In genomic region chr10:63681965-63682704, GRCh38 we compare ENCODE assay signal across 11 cellular contexts.
DNase-seq lines count a peak whose midpoint lies in the region; ATAC-seq and TF ChIP-seq lines count a peak whose summit lies in the region.
"Had no signal": no experiment of that assay in that cellular context is flagged by ENCODE, and none has a peak within 500 bp of the region (broad histone marks: within the 10 kb centered on the region; RNA-seq: fewer than 3 reads in every experiment).

No MANE protein-coding gene starts in this region.

- POLR2A ChIA-PET in MCF 10A (lab: Yijun Ruan, JAX): interaction anchor here (1.1 to 2.8 kb wide), 5 partner anchors 14 to 51 kb away, joined by 3 to 10 read pairs (median 9); no protein-coding TSS in a partner anchor

- TF ChIP-seq CTCF in MCF 10A (IDR thresholded peaks at IDR 0.05; ENCODE audit: unreplicated experiment) (no peak), breast epithelium (IDR thresholded peaks at IDR 0.05) (no peak), brain microvascular endothelial cell (IDR thresholded peaks at IDR 0.05; ENCODE audit: low read depth, low read length, missing control alignments) (no peak), left lung (IDR thresholded peaks at IDR 0.05) (no peak), vagina (IDR thresholded peaks at IDR 0.05) (no peak)

- H3K4me1 ChIP-seq in breast epithelium (no peaks in the 10 kb centered on the region), left lung (no peaks in the 10 kb centered on the region), vagina (peaks cover 7% of the 10 kb centered on the region)
- H3K4me1 ChIP-seq: BLaER1 treated with 17β-estradiol and CSF1 and Interleukin-3, amounts not matched to agents 10 nM and 100 nM had no signal

- intact Hi-C loops in MCF 10A (cut with micrococcal nuclease): no loop called here
- intact Hi-C loops in breast epithelium (cut with DNase I; ENCODE audit: low total_unique reads): no loop called here
- intact Hi-C loops in left lung (cut with DNase I): no loop called here
- intact Hi-C loops in vagina (cut with DNase I): no loop called here

- DNase-seq in MCF 10A (ENCODE audit: unreplicated experiment): peak; percentile 88
- DNase-seq in breast epithelium (ENCODE audit: low spot score in 2 of 2): no peak
- DNase-seq in brain microvascular endothelial cell: peak; percentile 85
- no peak for DNase-seq in left lung
- DNase-seq in vagina (ENCODE audit: extremely low spot score in 2 of 2): no peak
- DNase-seq in DMS79 treated with DMSO at 0.1 percent for 48 hours (lab: John Stamatoyannopoulos, UW): no peak
- DNase-seq in HUDEP-2 (lab: John Stamatoyannopoulos, UW; ENCODE audit: unreplicated experiment in 76 of 76): no peak
- no peak for DNase-seq in NCI-H2081 (lab: John Stamatoyannopoulos, UW)
- DNase-seq: T-helper 9 cell had no signal

- H3K4me3 Mint-ChIP-seq in MCF 10A (ENCODE audit: unreplicated experiment): peak overlapping the region; percentile 62

- H3K9me3 ChIP-seq in breast epithelium (no peaks in the 10 kb centered on the region), left lung (no peaks in the 10 kb centered on the region), vagina (no peaks in the 10 kb centered on the region)
- H3K9me3 ChIP-seq: BLaER1 treated with 17β-estradiol and CSF1 and Interleukin-3, amounts not matched to agents 10 nM and 100 nM had no signal

- peak overlapping the region; percentile 91 for H3K27ac Mint-ChIP-seq in MCF 10A (ENCODE audit: low read depth, unreplicated experiment)

- in situ Hi-C loops in brain microvascular endothelial cell (cut with HindIII; ENCODE audit: low pct_ligation_motif_present, low sequenced_read_pairs): no loop called here

- H3K27me3 Mint-ChIP-seq in MCF 10A (ENCODE audit: insufficient read depth, unreplicated experiment): no peaks in the 10 kb centered on the region

- no TSS peak for BruUV-seq in MCF 10A (replicated peaks; lab: Mats Ljungman, UMichigan)

- no peak overlapping the region for H3K4me3 ChIP-seq in breast epithelium
- H3K4me3 ChIP-seq in brain microvascular endothelial cell (ENCODE audit: low read depth, low read length): no peak overlapping the region
- no peak overlapping the region for H3K4me3 ChIP-seq in left lung
- no peak overlapping the region for H3K4me3 ChIP-seq in vagina
- H3K4me3 ChIP-seq: BLaER1 treated with 17β-estradiol and CSF1 and Interleukin-3, amounts not matched to agents 10 nM and 100 nM had no signal

- ATAC-seq in left lung: peak; percentile 54
- ATAC-seq: activated naive CD4-positive, alpha-beta T cell treated with anti-CD3 and anti-CD28 coated beads, Interleukin-2, amount 50 U/mL, for 72 hours had no signal

- peaks cover 13% of the 10 kb centered on the region for H3K4me1 Mint-ChIP-seq in MCF 10A (ENCODE audit: insufficient read depth, unreplicated experiment)

- H3K27me3 ChIP-seq in breast epithelium: no peaks in the 10 kb centered on the region
- no peaks in the 10 kb centered on the region for H3K27me3 ChIP-seq in brain microvascular endothelial cell (replicated peaks)
- H3K27me3 ChIP-seq in left lung: no peaks in the 10 kb centered on the region
- H3K27me3 ChIP-seq in vagina: no peaks in the 10 kb centered on the region
- H3K27me3 ChIP-seq: BLaER1 treated with 17β-estradiol and CSF1 and Interleukin-3, amounts not matched to agents 10 nM and 100 nM had no signal

- H3K36me3 ChIP-seq in breast epithelium: no peaks in the 10 kb centered on the region
- H3K36me3 ChIP-seq in brain microvascular endothelial cell (replicated peaks): no peaks in the 10 kb centered on the region
- no peaks in the 10 kb centered on the region for H3K36me3 ChIP-seq in left lung
- H3K36me3 ChIP-seq in vagina: no peaks in the 10 kb centered on the region
- H3K36me3 ChIP-seq: BLaER1 treated with 17β-estradiol and CSF1 and Interleukin-3, amounts not matched to agents 10 nM and 100 nM had no signal

- no peaks in the 10 kb centered on the region for H3K9me3 Mint-ChIP-seq in MCF 10A (ENCODE audit: unreplicated experiment)
- H3K9me3 Mint-ChIP-seq: activated naive CD4-positive, alpha-beta T cell treated with anti-CD3 and anti-CD28 coated beads, Interleukin-2, amount 50 U/mL, for 72 hours had no signal

- TF ChIP-seq POLR2A in breast epithelium (IDR thresholded peaks at IDR 0.05) (no peak), vagina (IDR thresholded peaks at IDR 0.05) (no peak)

- H3K27ac ChIP-seq in breast epithelium (peak overlapping the region in 1 of 2 donors; percentile 39), brain microvascular endothelial cell (peak overlapping the region; percentile 37), left lung (peak overlapping the region in 1 of 2 donors; percentile 11), vagina (peak overlapping the region; percentile 49)
- H3K27ac ChIP-seq: BLaER1 treated with 17β-estradiol and CSF1 and Interleukin-3, amounts not matched to agents 10 nM and 100 nM had no signal

- no peaks in the 10 kb centered on the region for H3K36me3 Mint-ChIP-seq in MCF 10A (ENCODE audit: insufficient read depth, unreplicated experiment)
- H3K36me3 Mint-ChIP-seq: activated naive CD4-positive, alpha-beta T cell treated with anti-CD3 and anti-CD28 coated beads, Interleukin-2, amount 50 U/mL, for 72 hours had no signal

- CTCF ChIA-PET in MCF 10A (lab: Yijun Ruan, JAX): interaction anchor here (1.1 to 1.9 kb wide), 4 partner anchors 15 to 39 kb away, joined by 3 to 6 read pairs (median 3); no protein-coding TSS in a partner anchor

Comparison
In these comparisons a context has a peak if more than half of its experiments do, and no peak if none do; other contexts are left out.
1. DNase-seq: peak in MCF 10A (single experiment) and brain microvascular endothelial cell (single experiment); none in breast epithelium (0 of 2), left lung (0 of 2), vagina (0 of 2), DMS79 treated with DMSO at 0.1 percent for 48 hours (single experiment), HUDEP-2 (0 of 76) and NCI-H2081 (0 of 2).